ENCODE assay signal across 9 cellular contexts in genomic region chr12:116672842-116673516, GRCh38.
A peak's percentile ranks its signal among the peaks of the same experiment; 100 is the strongest.
DNase-seq lines count a peak whose midpoint lies in the region; ATAC-seq lines count a peak whose summit lies in the region.
"Had no signal": no experiment of that assay in that cellular context is flagged by ENCODE, and none has a peak within 500 bp of the region (broad histone marks: within the 10 kb centered on the region; RNA-seq: fewer than 3 reads in every experiment).

No MANE protein-coding gene starts in this region.

- H3K9me3 Mint-ChIP-seq in activated naive CD4-positive, alpha-beta T cell treated with anti-CD3 and anti-CD28 coated beads for 36 hours: no peaks in the 10 kb centered on the region
- H3K9me3 Mint-ChIP-seq in T-helper 1 cell treated with Interleukin-12 subunit alpha and Interleukin-12 subunit beta and Interleukin-4 antibody, amounts not matched to agents 30 μg/mL and 1 μg/mL, for 36 hours: no peaks in the 10 kb centered on the region

- CTCF ChIA-PET in activated naive CD4-positive, alpha-beta T cell treated with anti-CD3 and anti-CD28 coated beads for 36 hours (lab: Charles Lee): interaction anchor here (0.9 to 1.6 kb wide), 3 partner anchors 12 to 30 kb away, joined by 3 to 4 read pairs (median 3); no protein-coding TSS in a partner anchor

- no peaks in the 10 kb centered on the region for H3K36me3 Mint-ChIP-seq in activated naive CD4-positive, alpha-beta T cell treated with anti-CD3 and anti-CD28 coated beads for 36 hours (ENCODE audit: low read depth)
- peaks cover 2% of the 10 kb centered on the region for H3K36me3 Mint-ChIP-seq in T-helper 1 cell treated with Interleukin-12 subunit alpha and Interleukin-12 subunit beta and Interleukin-4 antibody, amounts not matched to agents 30 μg/mL and 1 μg/mL, for 36 hours (ENCODE audit: low read depth)

- ATAC-seq in HG03025 (IDR thresholded peaks at IDR 0.05; ENCODE audit: low FRiP score, unreplicated experiment): peak; percentile 61

- peaks cover 29% of the 10 kb centered on the region for H3K4me1 Mint-ChIP-seq in activated naive CD4-positive, alpha-beta T cell treated with anti-CD3 and anti-CD28 coated beads for 36 hours (ENCODE audit: low read depth)
- H3K4me1 Mint-ChIP-seq in T-helper 1 cell treated with Interleukin-12 subunit alpha and Interleukin-12 subunit beta and Interleukin-4 antibody, amounts not matched to agents 30 μg/mL and 1 μg/mL, for 36 hours (ENCODE audit: low read depth): peaks cover 40% of the 10 kb centered on the region

- intact Hi-C loops in activated naive CD4-positive, alpha-beta T cell treated with anti-CD3 and anti-CD28 coated beads for 36 hours (cut with micrococcal nuclease): loop anchor here (5.0 to 10.0 kb wide), 5 partner anchors 116 to 538 kb away; partner anchors contain the start of genes MAP1LC3B2 and MED13L

- peak overlapping the region; percentile 62 for H3K4me3 Mint-ChIP-seq in activated naive CD4-positive, alpha-beta T cell treated with anti-CD3 and anti-CD28 coated beads for 36 hours
- peak overlapping the region; percentile 87 for H3K4me3 Mint-ChIP-seq in T-helper 1 cell treated with Interleukin-12 subunit alpha and Interleukin-12 subunit beta and Interleukin-4 antibody, amounts not matched to agents 30 μg/mL and 1 μg/mL, for 36 hours

- peak overlapping the region; percentile 81 for H3K27ac Mint-ChIP-seq in activated naive CD4-positive, alpha-beta T cell treated with anti-CD3 and anti-CD28 coated beads for 36 hours
- H3K27ac Mint-ChIP-seq in T-helper 1 cell treated with Interleukin-12 subunit alpha and Interleukin-12 subunit beta and Interleukin-4 antibody, amounts not matched to agents 30 μg/mL and 1 μg/mL, for 36 hours: peak overlapping the region; percentile 86

- peak; percentile 63 for DNase-seq in activated naive CD4-positive, alpha-beta T cell treated with anti-CD3 and anti-CD28 coated beads for 36 hours
- no peak for DNase-seq in activated naive CD4-positive, alpha-beta T cell treated with anti-CD3 and anti-CD28 coated beads, Interleukin-2, amount 50 U/mL, for 16 hours
- no peak for DNase-seq in NCI-H1930 (lab: John Stamatoyannopoulos, UW)
- DNase-seq in NCI-H446 (lab: John Stamatoyannopoulos, UW): no peak
- no peak for DNase-seq in activated effector memory CD4-positive, alpha-beta T cell treated with Interleukin-2 at 50 U/mL for 16 hours
- DNase-seq in inferior parietal cortex (ENCODE audit: extremely low spot score): no peak
- DNase-seq: IMR-90 had no signal

- H3K27me3 Mint-ChIP-seq in activated naive CD4-positive, alpha-beta T cell treated with anti-CD3 and anti-CD28 coated beads for 36 hours (ENCODE audit: low read depth): no peaks in the 10 kb centered on the region
- H3K27me3 Mint-ChIP-seq in T-helper 1 cell treated with Interleukin-12 subunit alpha and Interleukin-12 subunit beta and Interleukin-4 antibody, amounts not matched to agents 30 μg/mL and 1 μg/mL, for 36 hours (ENCODE audit: low read depth): no peaks in the 10 kb centered on the region
